Comparison of ENCODE assay signal across 8 cellular contexts in genomic region chr4:1172228-1172851, GRCh38. TPM values are rescaled to one million over a fixed set of nuclear protein-coding genes. Genes with fewer than 3 reads are reported as not detected.
DNase-seq lines count a peak whose midpoint lies in the region; ATAC-seq and TF ChIP-seq lines count a peak whose summit lies in the region.

TSS of gene SPON2 (minus strand) at chr4:1172583.

- peak within 1 kb of the TSS; percentile 23 for H3K4me3 ChIP-seq in mesodermal cell (ENCODE audit: extremely low read depth, insufficient read depth, low read length, poor library complexity, severe bottlenecking)

- H3K4me1 ChIP-seq in mesodermal cell (ENCODE audit: control insufficient read depth, insufficient read depth, low read length, poor library complexity, severe bottlenecking): peaks cover 7% of the 10 kb centered on the region

- H3K27me3 Mint-ChIP-seq in activated T-cell treated with anti-CD3 and anti-CD28 coated beads, Interleukin-2, amount 50 U/mL, for 24 hours: peaks cover 44% of the 10 kb centered on the region
- peaks cover 0 to 7% of the 10 kb centered on the region in 2 donors for H3K27me3 Mint-ChIP-seq in effector memory CD8-positive, alpha-beta T cell
- H3K27me3 Mint-ChIP-seq in type B pancreatic cell: peaks cover 52% of the 10 kb centered on the region

- TF ChIP-seq CTCF in type B pancreatic cell (conservative IDR thresholded peaks at IDR 0.05): no peak

- no peaks in the 10 kb centered on the region for H3K36me3 Mint-ChIP-seq in activated T-cell treated with anti-CD3 and anti-CD28 coated beads, Interleukin-2, amount 50 U/mL, for 24 hours (ENCODE audit: low read depth)
- H3K36me3 Mint-ChIP-seq in effector memory CD8-positive, alpha-beta T cell (ENCODE audit: insufficient read depth): peaks cover 40% of the 10 kb centered on the region
- no peaks in the 10 kb centered on the region for H3K36me3 Mint-ChIP-seq in type B pancreatic cell

- DNase-seq in activated T-cell treated with anti-CD3 and anti-CD28 coated beads, Interleukin-2, amount 50 U/mL, for 24 hours: no peak
- DNase-seq in activated T-cell treated with anti-CD3 and anti-CD28 coated beads for 4 hours (no peak), type B pancreatic cell (ENCODE audit: extremely low spot score, unreplicated experiment) (peak; percentile 70), middle frontal gyrus (ENCODE audit: extremely low spot score, low spot score) (no peak), NCI-H2227 (lab: John Stamatoyannopoulos, UW; ENCODE audit: unreplicated experiment) (no peak), NCI-H2081 treated with DMSO at 0.1 percent for 48 hours (lab: John Stamatoyannopoulos, UW) (no peak)
- no peak for DNase-seq in effector memory CD8-positive, alpha-beta T cell

- H3K27ac Mint-ChIP-seq in activated T-cell treated with anti-CD3 and anti-CD28 coated beads, Interleukin-2, amount 50 U/mL, for 24 hours: no peak within 1 kb of the TSS
- peak within 1 kb of the TSS; percentile 83 to 92 for H3K27ac Mint-ChIP-seq in effector memory CD8-positive, alpha-beta T cell
- H3K27ac Mint-ChIP-seq in type B pancreatic cell: no peak within 1 kb of the TSS

- H3K27ac ChIP-seq in mesodermal cell (ENCODE audit: low read depth, low read length, severe bottlenecking): no peak within 1 kb of the TSS

- no peak for ATAC-seq in effector memory CD8-positive, alpha-beta T cell (replicated peaks)

- WGBS in mesodermal cell (ENCODE audit: insufficient coverage in 2 of 2), 2 experiments: 3 to 6% methylated on average over 37 to 41 of the region's 54 CpGs

- H3K36me3 ChIP-seq in mesodermal cell (ENCODE audit: control insufficient read depth, insufficient read depth, low read length): no peaks in the 10 kb centered on the region

- H3K4me3 Mint-ChIP-seq in activated T-cell treated with anti-CD3 and anti-CD28 coated beads, Interleukin-2, amount 50 U/mL, for 24 hours: peak within 1 kb of the TSS; percentile 56
- peak within 1 kb of the TSS; percentile 80 to 83 for H3K4me3 Mint-ChIP-seq in effector memory CD8-positive, alpha-beta T cell
- H3K4me3 Mint-ChIP-seq in type B pancreatic cell: peak within 1 kb of the TSS; percentile 44

- no peaks in the 10 kb centered on the region for H3K9me3 ChIP-seq in mesodermal cell (ENCODE audit: control insufficient read depth, low read length)

- no peaks in the 10 kb centered on the region for H3K9me3 Mint-ChIP-seq in activated T-cell treated with anti-CD3 and anti-CD28 coated beads, Interleukin-2, amount 50 U/mL, for 24 hours
- no peaks in the 10 kb centered on the region for H3K9me3 Mint-ChIP-seq in effector memory CD8-positive, alpha-beta T cell
- no peaks in the 10 kb centered on the region for H3K9me3 Mint-ChIP-seq in type B pancreatic cell

- H3K4me1 Mint-ChIP-seq in activated T-cell treated with anti-CD3 and anti-CD28 coated beads, Interleukin-2, amount 50 U/mL, for 24 hours (ENCODE audit: low read depth): peaks cover 19% of the 10 kb centered on the region
- peaks cover 43 to 45% of the 10 kb centered on the region in 2 donors for H3K4me1 Mint-ChIP-seq in effector memory CD8-positive, alpha-beta T cell (ENCODE audit: low read depth in 2 of 2)
- peaks cover 6% of the 10 kb centered on the region for H3K4me1 Mint-ChIP-seq in type B pancreatic cell (ENCODE audit: unreplicated experiment)

RNA-seq across cellular contexts. Expression of gene SPON2, which starts in this region (rescaled TPM):
- 13.8 TPM for polyA plus RNA-seq in mesodermal cell (2013, experiment 1 of 2)
- 8.5 TPM for polyA plus RNA-seq in mesodermal cell (2013, experiment 2 of 2)
- 8.8 and 10.4 TPM in 2 replicates for total RNA-seq in type B pancreatic cell (ENCODE audit: low replicate concordance)

Comparison
In these comparisons a context has a peak if more than half of its experiments do, and no peak if none do; other contexts are left out.
1. H3K27ac Mint-ChIP-seq: peak in effector memory CD8-positive, alpha-beta T cell (2 of 2); none in activated T-cell treated with anti-CD3 and anti-CD28 coated beads, Interleukin-2, amount 50 U/mL, for 24 hours (single experiment) and type B pancreatic cell (single experiment).
2. Peak in every context shown above with its lines, with median percentiles within 50 percentile points of each other: H3K4me3 Mint-ChIP-seq.